ENCODE assay signal across 17 cellular contexts in genomic region chr1:30665621-30666020, GRCh38. TPM values are rescaled to one million over a fixed set of nuclear protein-coding genes. Genes with fewer than 3 reads are reported as not detected.
A peak's percentile ranks its signal among the peaks of the same experiment; 100 is the strongest.
DNase-seq lines count a peak whose midpoint lies in the region; TF ChIP-seq lines count a peak whose summit lies in the region.
"Had no signal": no experiment of that assay in that cellular context is flagged by ENCODE, and none has a peak within 500 bp of the region (broad histone marks: within the 10 kb centered on the region; RNA-seq: fewer than 3 reads in every experiment).

No MANE protein-coding gene starts in this region.

- no peak overlapping the region for H3K18ac ChIP-seq in neuronal stem cell (ENCODE audit: low read length)

- no peak overlapping the region for H2BK12ac ChIP-seq in neuronal stem cell (ENCODE audit: low read length)

- H3K4me1 ChIP-seq in endodermal cell (ENCODE audit: control insufficient read depth, insufficient read depth, low read length) (no peaks in the 10 kb centered on the region), neuronal stem cell (ENCODE audit: control insufficient read depth in 2 of 2, insufficient read depth in 1 of 2, low read depth in 1 of 2, low read length in 2 of 2) (peaks cover 3 to 13% of the 10 kb centered on the region in 2 donors)

- H3K36me3 ChIP-seq in endodermal cell (ENCODE audit: control insufficient read depth, insufficient read depth, low read length) (no peaks in the 10 kb centered on the region), neuronal stem cell (replicated peaks in 1 of 2; ENCODE audit: control insufficient read depth in 2 of 2, insufficient read depth in 2 of 2, low read length in 2 of 2) (no peaks in the 10 kb centered on the region), H7 (replicated peaks; ENCODE audit: control insufficient read depth, insufficient read depth, low read length) (no peaks in the 10 kb centered on the region)

- H4K8ac ChIP-seq in neuronal stem cell (ENCODE audit: low read depth, low read length), result no peak overlapping the region

- peak; percentile 28 for DNase-seq in endodermal cell
- no peak for DNase-seq in neuronal stem cell (ENCODE audit: low spot score)
- DNase-seq in Calu3, result no peak
- DNase-seq in NCI-H1694 treated with DMSO at 0.1 percent for 48 hours (lab: John Stamatoyannopoulos, UW), result no peak
- no peak for DNase-seq in H7
- DNase-seq: C1 segment of cervical spinal cord; CD8-positive, alpha-beta T cell; COR-L47; DND-41; GDM1; H9 had no signal

- no peaks in the 10 kb centered on the region for H3K36me3 Mint-ChIP-seq in endodermal cell (ENCODE audit: low read depth)
- no peaks in the 10 kb centered on the region for H3K36me3 Mint-ChIP-seq in Calu3 (ENCODE audit: insufficient read depth, unreplicated experiment)
- H3K36me3 Mint-ChIP-seq: CD8-positive, alpha-beta T cell had no signal

- H3K23ac ChIP-seq in neuronal stem cell (ENCODE audit: low read depth, low read length, poor library complexity), result no peak overlapping the region

- TF ChIP-seq CTCF in C4-2B (conservative IDR thresholded peaks at IDR 0.05) (no peak), VCaP (conservative IDR thresholded peaks at IDR 0.05) (no peak), endodermal cell (conservative IDR thresholded peaks at IDR 0.05) (no peak), Calu3 (IDR thresholded peaks at IDR 0.05; ENCODE audit: unreplicated experiment) (no peak)

- H2BK5ac ChIP-seq in neuronal stem cell (ENCODE audit: low read length), result peak overlapping the region; percentile 72

- no peak overlapping the region for H3K4me2 ChIP-seq in neuronal stem cell (ENCODE audit: insufficient read depth, low read length, poor library complexity, severe bottlenecking)
- H3K4me2 ChIP-seq: GM23338 had no signal

- no peak overlapping the region for H3K27ac Mint-ChIP-seq in endodermal cell
- no peak overlapping the region for H3K27ac Mint-ChIP-seq in Calu3 (ENCODE audit: unreplicated experiment)
- H3K27ac Mint-ChIP-seq: B cell; CD8-positive, alpha-beta T cell; GM23338; H9 had no signal

- intact Hi-C loops in Calu3 (cut with micrococcal nuclease; ENCODE audit: unreplicated experiment), result no loop called here

- CTCF ChIA-PET in Calu3 (lab: Charles Lee), result no interaction called here

- H3K14ac ChIP-seq in neuronal stem cell (ENCODE audit: low read length), result no peak overlapping the region

- H3K79me1 ChIP-seq in neuronal stem cell (ENCODE audit: low read depth, low read length), result no peaks in the 10 kb centered on the region

- WGBS in endodermal cell (ENCODE audit: insufficient coverage in 1 of 2, insufficient read length in 1 of 2), 2 experiments, result 86 to 89% methylated on average over 5 of the region's 5 CpGs
- no CpG with 5 or more reads among the region's 5 CpGs for WGBS in neuronal stem cell (ENCODE audit: extremely low coverage in 2 of 2, insufficient read length in 2 of 2, insufficient replicate concordance in 1 of 2), 2 donors

- H3K9me3 ChIP-seq in endodermal cell (ENCODE audit: control insufficient read depth, low read length) (no peaks in the 10 kb centered on the region), neuronal stem cell (replicated peaks in 1 of 2; ENCODE audit: control insufficient read depth in 2 of 2, insufficient read depth in 1 of 2, low read depth in 1 of 2, low read length in 2 of 2) (no peaks in the 10 kb centered on the region)

- H3K4me3 ChIP-seq in endodermal cell (ENCODE audit: low read length) (no peak overlapping the region), neuronal stem cell (ENCODE audit: low read length in 2 of 2) (no peak overlapping the region), H7 (ENCODE audit: insufficient read depth, low read depth, low read length) (no peak overlapping the region)
- H3K4me3 ChIP-seq: GM23338 had no signal

- H3K4me3 Mint-ChIP-seq in endodermal cell (no peak overlapping the region), Calu3 (ENCODE audit: low read depth, unreplicated experiment) (no peak overlapping the region)
- H3K4me3 Mint-ChIP-seq: B cell; CD8-positive, alpha-beta T cell; GM23338; H9 had no signal

- no TSS peak for BruUV-seq in Calu3 (replicated peaks; lab: Mats Ljungman, UMichigan)

- H3K9me3 Mint-ChIP-seq in endodermal cell, result no peaks in the 10 kb centered on the region
- H3K9me3 Mint-ChIP-seq in Calu3 (ENCODE audit: low read depth, unreplicated experiment), result no peaks in the 10 kb centered on the region
- H3K9me3 Mint-ChIP-seq: CD8-positive, alpha-beta T cell; GM23338; H9 had no signal

- H2AFZ ChIP-seq in neuronal stem cell (ENCODE audit: low read length), result no peak overlapping the region
- H2AFZ ChIP-seq: GM23338 had no signal

- no peak overlapping the region for H3K4ac ChIP-seq in neuronal stem cell (ENCODE audit: low read length)

- H3K27me3 Mint-ChIP-seq in endodermal cell (ENCODE audit: insufficient read depth) (no peaks in the 10 kb centered on the region), Calu3 (ENCODE audit: unreplicated experiment) (peaks cover 13% of the 10 kb centered on the region)

- peak overlapping the region; percentile 5 for H2AK5ac ChIP-seq in neuronal stem cell (ENCODE audit: low read depth, low read length)

- H3K4me1 Mint-ChIP-seq in endodermal cell (peaks cover 12% of the 10 kb centered on the region), Calu3 (ENCODE audit: low read depth, unreplicated experiment) (no peaks in the 10 kb centered on the region)
- H3K4me1 Mint-ChIP-seq: B cell had no signal

- no peak overlapping the region for H3K9ac ChIP-seq in endodermal cell (ENCODE audit: extremely low read depth, low read length, poor library complexity, severe bottlenecking)
- no peak overlapping the region for H3K9ac ChIP-seq in neuronal stem cell (ENCODE audit: low read depth, low read length, poor library complexity)

- peak overlapping the region; percentile 52; the same call in 1 of the 2 replicates for H3K27ac ChIP-seq in C4-2B
- H3K27ac ChIP-seq in VCaP, result peak overlapping the region; percentile 66
- H3K27ac ChIP-seq in endodermal cell (ENCODE audit: low read depth, low read length), result no peak overlapping the region
- H3K27ac ChIP-seq in neuronal stem cell (replicated peaks; ENCODE audit: low read length), result no peak overlapping the region

- no peak overlapping the region for H4K91ac ChIP-seq in neuronal stem cell (ENCODE audit: low read depth, low read length, poor library complexity)

- H2BK15ac ChIP-seq in neuronal stem cell (ENCODE audit: low read length), result no peak overlapping the region

- no peaks in the 10 kb centered on the region for H3K27me3 ChIP-seq in endodermal cell (ENCODE audit: control insufficient read depth, insufficient read depth, low read length, poor library complexity, severe bottlenecking)
- peaks cover 0 to 31% (median 0%) of the 10 kb centered on the region in 3 experiments for H3K27me3 ChIP-seq in neuronal stem cell (ENCODE audit: control insufficient read depth in 3 of 3, insufficient read depth in 3 of 3, low read depth in 1 of 3, low read length in 3 of 3)
- no peaks in the 10 kb centered on the region for H3K27me3 ChIP-seq in H7 (ENCODE audit: control insufficient read depth, insufficient read depth, low read length)

- H2BK120ac ChIP-seq in neuronal stem cell (ENCODE audit: low read depth, low read length), result no peak overlapping the region

RNA-seq across cellular contexts. Expression of gene MATN1, which starts 57.8 kb away (rescaled TPM):
- not detected for total RNA-seq in endodermal cell
- 0.32 TPM for polyA plus RNA-seq in endodermal cell (2013, experiment 1 of 2)
- not detected for polyA plus RNA-seq in endodermal cell (2013, experiment 2 of 2)
- 0.04 TPM for polyA plus RNA-seq in neuronal stem cell (2013, experiment 1 of 2)
- polyA plus RNA-seq in neuronal stem cell (2013, experiment 2 of 2), result 0.01 TPM
- not detected in 2 replicates for total RNA-seq in Calu3 (2022)
- total RNA-seq in H7 (2014; rRNA removed; shearing (Covaris generic)), result 0.26 and 0.76 TPM in 2 replicates
- total RNA-seq: A172, H9, HT-29 had no signal

Comparison
In these comparisons a context has a peak if more than half of its experiments do, and no peak if none do; other contexts are left out.
1. H3K27ac ChIP-seq: peak in C4-2B (single experiment) and VCaP (single experiment); none in endodermal cell (single experiment) and neuronal stem cell (single experiment).